Comparison of ENCODE assay signal across 14 cellular contexts in the genomic region with DNA sequence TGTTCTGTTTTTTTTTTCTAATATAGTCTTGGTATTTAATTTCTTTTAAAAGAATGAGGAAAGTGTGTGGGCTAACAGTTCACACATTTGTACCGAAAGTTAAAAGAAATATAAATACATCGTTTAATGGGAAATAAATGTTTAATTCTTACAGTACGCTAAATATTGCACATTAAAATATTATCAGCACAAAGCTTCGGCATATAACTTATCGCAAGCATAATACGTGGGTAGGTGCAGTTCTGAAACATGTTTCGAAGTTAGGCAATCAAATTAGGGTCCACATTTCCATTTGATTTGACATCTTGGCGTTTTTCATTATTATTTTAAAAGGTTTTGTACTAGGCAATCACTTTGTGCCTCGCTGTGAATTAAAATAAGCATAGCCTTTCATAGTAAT. TPM values are rescaled to one million over a fixed set of nuclear protein-coding genes. Genes with fewer than 3 reads are reported as not detected.
A peak's percentile ranks its signal among the peaks of the same experiment; 100 is the strongest.
DNase-seq lines count a peak whose midpoint lies in the region; ATAC-seq and TF ChIP-seq lines count a peak whose summit lies in the region.
"Had no signal": no experiment of that assay in that cellular context is flagged by ENCODE, and none has a peak within 500 bp of the region (broad histone marks: within the 10 kb centered on the region; RNA-seq: fewer than 3 reads in every experiment).

No MANE protein-coding gene starts in this region.

- peak overlapping the region; percentile 63 for H3K9ac ChIP-seq in adipocyte (ENCODE audit: low read length)

- no peak for TF ChIP-seq CTCF in activated CD8-positive, alpha-beta T cell treated with anti-CD3 and anti-CD28 coated beads for 36 hours (IDR thresholded peaks at IDR 0.05)
- TF ChIP-seq CTCF in suprapubic skin (IDR thresholded peaks at IDR 0.05): no peak

- no peaks in the 10 kb centered on the region for H3K27me3 Mint-ChIP-seq in activated CD8-positive, alpha-beta T cell treated with anti-CD3 and anti-CD28 coated beads for 36 hours
- no peaks in the 10 kb centered on the region for H3K27me3 Mint-ChIP-seq in activated CD8-positive, alpha-beta T cell treated with anti-CD3 and anti-CD28 coated beads, Interleukin-2, amount 10 ng/mL, durations not matched to agents 7 days and 5 days (ENCODE audit: low read depth)
- H3K27me3 Mint-ChIP-seq in memory B cell: no peaks in the 10 kb centered on the region

- TF ChIP-seq POLR2A in suprapubic skin (IDR thresholded peaks at IDR 0.05): no peak

- WGBS in suprapubic skin: 78% methylated on average over 9 of the region's 9 CpGs

- intact Hi-C loops in activated CD8-positive, alpha-beta T cell treated with anti-CD3 and anti-CD28 coated beads for 36 hours (cut with micrococcal nuclease): loop anchor here (2.0 kb wide), 1 partner anchor 22 kb away; no protein-coding TSS in a partner anchor

- H3K27me3 ChIP-seq in adipocyte (replicated peaks; ENCODE audit: control insufficient read depth, insufficient read depth, low read length): no peaks in the 10 kb centered on the region
- H3K27me3 ChIP-seq in suprapubic skin: no peaks in the 10 kb centered on the region

- no peak for TF ChIP-seq EP300 in suprapubic skin (IDR thresholded peaks at IDR 0.05)

- H3K4me1 ChIP-seq in adipocyte (ENCODE audit: control insufficient read depth, insufficient read depth, low read length): peaks cover 70% of the 10 kb centered on the region
- H3K4me1 ChIP-seq in suprapubic skin: peaks cover 58% of the 10 kb centered on the region

- DNase-seq in activated CD8-positive, alpha-beta T cell treated with anti-CD3 and anti-CD28 coated beads for 36 hours: no peak
- no peak for DNase-seq in activated CD8-positive, alpha-beta T cell treated with anti-CD3 and anti-CD28 coated beads, Interleukin-2, amount 10 ng/mL, durations not matched to agents 7 days and 5 days
- DNase-seq in adipocyte (ENCODE audit: low read depth) (no peak), memory B cell (ENCODE audit: low spot score in 2 of 2) (no peak), suprapubic skin (ENCODE audit: low spot score in 2 of 2) (no peak)
- no peak for DNase-seq in NK-92 treated with Interleukin-12 subunit alpha and Interleukin-12 subunit beta, amount 100 ng/mL, for 24 hours (lab: John Stamatoyannopoulos, UW)
- DNase-seq: 8988T; activated CD4-positive, alpha-beta T cell treated with anti-CD3 and anti-CD28 coated beads for 4 hours; activated effector memory CD4-positive, alpha-beta T cell treated with Interleukin-2 at 50 U/mL for 16 hours; cerebellar nuclear complex; NCI-H146; stimulated activated CD4-positive, alpha-beta T cell treated with anti-CD3 and anti-CD28 coated beads, Interleukin-4, amount 100 ng/mL, for 24 hours had no signal

- no peaks in the 10 kb centered on the region for H3K9me3 ChIP-seq in adipocyte (ENCODE audit: control insufficient read depth, low read length)
- no peaks in the 10 kb centered on the region for H3K9me3 ChIP-seq in suprapubic skin

- POLR2A ChIA-PET in activated CD8-positive, alpha-beta T cell treated with anti-CD3 and anti-CD28 coated beads for 36 hours (lab: Charles Lee): interaction anchor here (1.0 to 1.8 kb wide), 2 partner anchors 19 to 24 kb away, joined by 4 to 5 read pairs; no protein-coding TSS in a partner anchor
- POLR2A ChIA-PET in activated CD8-positive, alpha-beta T cell treated with anti-CD3 and anti-CD28 coated beads, Interleukin-2, amount 10 ng/mL, durations not matched to agents 7 days and 5 days (lab: Charles Lee): no interaction called here

- H3K27ac ChIP-seq in suprapubic skin: peak overlapping the region; percentile 82

- H3K9me3 Mint-ChIP-seq in activated CD8-positive, alpha-beta T cell treated with anti-CD3 and anti-CD28 coated beads for 36 hours: peaks cover 3% of the 10 kb centered on the region
- H3K9me3 Mint-ChIP-seq in activated CD8-positive, alpha-beta T cell treated with anti-CD3 and anti-CD28 coated beads, Interleukin-2, amount 10 ng/mL, durations not matched to agents 7 days and 5 days (ENCODE audit: insufficient read depth): peaks cover 3% of the 10 kb centered on the region
- no peaks in the 10 kb centered on the region for H3K9me3 Mint-ChIP-seq in memory B cell

- CTCF ChIA-PET in activated CD8-positive, alpha-beta T cell treated with anti-CD3 and anti-CD28 coated beads for 36 hours (lab: Charles Lee): no interaction called here
- CTCF ChIA-PET in activated CD8-positive, alpha-beta T cell treated with anti-CD3 and anti-CD28 coated beads, Interleukin-2, amount 10 ng/mL, durations not matched to agents 7 days and 5 days (lab: Charles Lee): no interaction called here

- H3K4me3 ChIP-seq in adipocyte (ENCODE audit: low read length) (peak overlapping the region; percentile 25), suprapubic skin (no peak overlapping the region)

- H3K4me1 Mint-ChIP-seq in activated CD8-positive, alpha-beta T cell treated with anti-CD3 and anti-CD28 coated beads for 36 hours (ENCODE audit: low read depth): peaks cover 78% of the 10 kb centered on the region
- H3K4me1 Mint-ChIP-seq in activated CD8-positive, alpha-beta T cell treated with anti-CD3 and anti-CD28 coated beads, Interleukin-2, amount 10 ng/mL, durations not matched to agents 7 days and 5 days (ENCODE audit: low read depth): peaks cover 53% of the 10 kb centered on the region
- H3K4me1 Mint-ChIP-seq in memory B cell: peaks cover 41% of the 10 kb centered on the region

- H3K36me3 Mint-ChIP-seq in activated CD8-positive, alpha-beta T cell treated with anti-CD3 and anti-CD28 coated beads for 36 hours (ENCODE audit: low read depth): peaks cover 64% of the 10 kb centered on the region
- peaks cover 54% of the 10 kb centered on the region for H3K36me3 Mint-ChIP-seq in activated CD8-positive, alpha-beta T cell treated with anti-CD3 and anti-CD28 coated beads, Interleukin-2, amount 10 ng/mL, durations not matched to agents 7 days and 5 days (ENCODE audit: low read depth)
- H3K36me3 Mint-ChIP-seq in memory B cell: peaks cover 17% of the 10 kb centered on the region

- ATAC-seq in activated CD8-positive, alpha-beta T cell treated with anti-CD3 and anti-CD28 coated beads for 36 hours: no peak
- no peak for ATAC-seq in activated CD8-positive, alpha-beta T cell treated with anti-CD3 and anti-CD28 coated beads, Interleukin-2, amount 10 ng/mL, durations not matched to agents 7 days and 5 days
- ATAC-seq in memory B cell (ENCODE audit: low read depth) (no peak), GM18517 (IDR thresholded peaks at IDR 0.05; ENCODE audit: unreplicated experiment) (no peak), HG02610 (IDR thresholded peaks at IDR 0.05; ENCODE audit: unreplicated experiment) (no peak)

- peaks cover 5% of the 10 kb centered on the region for H3K36me3 ChIP-seq in adipocyte (ENCODE audit: control insufficient read depth, insufficient read depth, low read length, severe bottlenecking)
- no peaks in the 10 kb centered on the region for H3K36me3 ChIP-seq in suprapubic skin

- no peak overlapping the region for H3K4me3 Mint-ChIP-seq in activated CD8-positive, alpha-beta T cell treated with anti-CD3 and anti-CD28 coated beads for 36 hours
- no peak overlapping the region for H3K4me3 Mint-ChIP-seq in activated CD8-positive, alpha-beta T cell treated with anti-CD3 and anti-CD28 coated beads, Interleukin-2, amount 10 ng/mL, durations not matched to agents 7 days and 5 days
- H3K4me3 Mint-ChIP-seq in memory B cell: no peak overlapping the region

- H3K27ac Mint-ChIP-seq in activated CD8-positive, alpha-beta T cell treated with anti-CD3 and anti-CD28 coated beads for 36 hours: peak overlapping the region; percentile 92
- no peak overlapping the region for H3K27ac Mint-ChIP-seq in activated CD8-positive, alpha-beta T cell treated with anti-CD3 and anti-CD28 coated beads, Interleukin-2, amount 10 ng/mL, durations not matched to agents 7 days and 5 days
- peak overlapping the region; percentile 95 for H3K27ac Mint-ChIP-seq in memory B cell

RNA-seq across cellular contexts. Expression of gene VGLL4, which starts 41.3 kb away (rescaled TPM):
- total RNA-seq in activated CD8-positive, alpha-beta T cell treated with anti-CD3 and anti-CD28 coated beads for 36 hours: 10 to 100 TPM; 54.4 to 60.2 TPM
- total RNA-seq in activated CD8-positive, alpha-beta T cell treated with anti-CD3 and anti-CD28 coated beads, Interleukin-2, amount 10 ng/mL, durations not matched to agents 7 days and 5 days: 10 to 100 TPM; 37.1 TPM
- 10 to 100 TPM; 66.8 to 86.5 (median 75.9) TPM for total RNA-seq in suprapubic skin
